Comparison of ENCODE assay signal across 8 cellular contexts in genomic region chr7:74454948-74455804, GRCh38. TPM values are rescaled to one million over a fixed set of nuclear protein-coding genes. Genes with fewer than 3 reads are reported as not detected.
A peak's percentile ranks its signal among the peaks of the same experiment; 100 is the strongest.
DNase-seq lines count a peak whose midpoint lies in the region; ATAC-seq, FAIRE-seq and TF ChIP-seq lines count a peak whose summit lies in the region.

No MANE protein-coding gene starts in this region.

- H3K9ac ChIP-seq in HUES64 (ENCODE audit: low read depth, low read length) (peak overlapping the region; percentile 67), iPS-15b (ENCODE audit: low read depth, low read length) (peak overlapping the region; percentile 54), skeletal muscle tissue (ENCODE audit: low read depth in 1 of 3, low read length in 3 of 3) (peak overlapping the region; percentile 91 to 98 (median 98))

- intact Hi-C loops in ascending aorta (cut with DNase I): loop anchor here (1.0 to 10.0 kb wide), 5 partner anchors 22 to 210 kb away; no protein-coding TSS in a partner anchor

- no peaks in the 10 kb centered on the region for H3K36me3 ChIP-seq in HUES64 (ENCODE audit: insufficient read depth, low read length)
- no peaks in the 10 kb centered on the region for H3K36me3 ChIP-seq in ascending aorta
- no peaks in the 10 kb centered on the region for H3K36me3 ChIP-seq in iPS-15b (ENCODE audit: control insufficient read depth, insufficient read depth, low read length)
- no peaks in the 10 kb centered on the region for H3K36me3 ChIP-seq in skeletal muscle tissue (ENCODE audit: control insufficient read depth in 3 of 3, insufficient read depth in 3 of 3, low read length in 3 of 3)

- WGBS in HUES64: 70% methylated on average over 24 of the region's 24 CpGs

- no peak for FAIRE-seq in GM12892 (lab: Jason Lieb, UNC)

- TF ChIP-seq POLR2A in GM12892 (IDR thresholded peaks at IDR 0.05; ENCODE audit: low read depth, low read length): no peak

- H3K4me1 ChIP-seq in HUES64 (ENCODE audit: insufficient read depth, low read length) (no peaks in the 10 kb centered on the region; the same call in none of the 2 replicates), ascending aorta (peaks cover 0 to 16% of the 10 kb centered on the region in 2 donors), iPS-15b (ENCODE audit: control insufficient read depth, insufficient read depth, low read length) (no peaks in the 10 kb centered on the region), skeletal muscle tissue (ENCODE audit: control insufficient read depth in 3 of 3, insufficient read depth in 3 of 3, low read length in 3 of 3) (peaks cover 51 to 53% (median 52%) of the 10 kb centered on the region in 3 donors)

- peak overlapping the region; percentile 68 for H3K4me3 ChIP-seq in HUES64 (ENCODE audit: low read length)
- H3K4me3 ChIP-seq in ascending aorta: peak overlapping the region; percentile 69 to 90
- peak overlapping the region; percentile 70 for H3K4me3 ChIP-seq in iPS-15b (ENCODE audit: low read depth, low read length)
- H3K4me3 ChIP-seq in skeletal muscle tissue (ENCODE audit: low read length in 3 of 3): peak overlapping the region; percentile 65 to 84 (median 80)

- H3K9me3 ChIP-seq in HUES64 (ENCODE audit: insufficient read depth, low read depth, low read length) (no peaks in the 10 kb centered on the region), ascending aorta (no peaks in the 10 kb centered on the region), iPS-15b (ENCODE audit: control insufficient read depth, insufficient read depth, low read length) (no peaks in the 10 kb centered on the region), skeletal muscle tissue (ENCODE audit: control insufficient read depth in 3 of 3, low read length in 3 of 3) (no peaks in the 10 kb centered on the region)

- TF ChIP-seq CTCF in ascending aorta (IDR thresholded peaks at IDR 0.05) (no peak), GM10266 (IDR thresholded peaks at IDR 0.05; ENCODE audit: control insufficient read depth, insufficient read depth, low read depth, missing control alignments) (no peak)

- no peak for ATAC-seq in GM18519 (IDR thresholded peaks at IDR 0.05; ENCODE audit: low FRiP score, unreplicated experiment)

- H3K27me3 ChIP-seq in HUES64 (ENCODE audit: insufficient read depth, low read length) (no peaks in the 10 kb centered on the region), ascending aorta (no peaks in the 10 kb centered on the region), iPS-15b (ENCODE audit: control insufficient read depth, insufficient read depth, low read length) (no peaks in the 10 kb centered on the region), skeletal muscle tissue (ENCODE audit: control insufficient read depth in 3 of 3, insufficient read depth in 3 of 3, low read length in 3 of 3) (no peaks in the 10 kb centered on the region)

- H3K27ac ChIP-seq in HUES64 (ENCODE audit: low read depth, low read length) (peak overlapping the region; percentile 60; the same call in 1 of the 2 replicates), ascending aorta (peak overlapping the region; percentile 65 to 79), skeletal muscle tissue (ENCODE audit: low read depth, low read length) (peak overlapping the region; percentile 99)

- no peak for DNase-seq in ascending aorta (ENCODE audit: low spot score in 2 of 2)
- DNase-seq in DMS79 treated with DMSO at 0.1 percent for 48 hours (lab: John Stamatoyannopoulos, UW): no peak
- no peak for DNase-seq in GM10266 (ENCODE audit: extremely low spot score)
- no peak for DNase-seq in GM12892 (ENCODE audit: insufficient read length)

RNA-seq across cellular contexts. Expression of gene GTF2IRD1, which starts 1.5 kb away (rescaled TPM):
- polyA plus RNA-seq in HUES64 (2013, experiment 1 of 2): 22.4 TPM
- polyA plus RNA-seq in HUES64 (2013, experiment 2 of 2): 31.5 TPM
- total RNA-seq in ascending aorta (7.5 TPM), skeletal muscle tissue (16.2 TPM)
- polyA plus RNA-seq in GM12892 (2012; ENCODE audit: missing spikeins): 7.6 TPM
